12 cellular contexts compared by ENCODE assay signal in the genomic region with DNA sequence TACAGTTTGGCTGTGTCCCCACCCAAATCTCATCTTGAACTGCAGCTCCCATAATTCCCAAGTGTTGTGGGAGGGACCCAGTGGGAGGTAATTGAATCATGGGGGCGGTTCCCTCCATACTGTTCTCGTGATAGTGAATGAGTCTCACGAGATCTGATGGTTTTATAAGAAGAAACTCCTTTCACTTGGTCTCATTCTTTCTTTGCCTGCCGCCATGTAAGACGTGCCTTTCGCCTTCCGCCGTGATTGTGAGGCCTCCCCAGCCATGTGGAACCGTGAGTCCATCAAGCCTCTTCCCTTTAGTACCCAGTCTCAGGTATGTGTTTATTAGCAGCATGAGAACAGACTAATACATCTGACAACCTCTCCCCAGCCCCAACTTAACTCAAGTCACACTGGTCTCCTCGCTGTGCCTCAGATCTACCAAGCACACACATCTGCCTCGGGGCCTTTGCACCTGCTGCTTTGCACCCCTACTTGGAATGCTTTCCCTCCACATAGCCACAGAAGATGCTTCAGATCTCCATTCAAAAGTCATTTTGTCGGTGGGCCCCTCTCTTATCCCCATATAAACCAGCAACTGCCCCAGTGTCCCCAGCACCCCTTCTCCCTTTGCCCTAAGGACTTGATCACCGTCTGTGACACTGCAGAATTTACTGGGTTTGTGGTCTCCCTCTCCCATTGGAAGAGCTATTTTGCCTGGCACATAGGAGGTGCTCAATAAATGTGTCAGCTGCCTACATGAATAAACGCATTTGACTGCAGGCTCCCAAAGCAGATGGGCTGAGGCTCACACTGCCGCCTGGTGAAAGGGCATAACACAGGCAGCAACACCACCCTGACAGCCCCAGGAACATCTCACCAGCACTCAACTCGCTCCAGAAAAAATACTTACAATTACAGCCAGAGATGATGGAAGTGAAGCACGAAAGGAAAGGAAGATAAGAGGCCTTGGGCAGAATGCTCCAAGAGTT.
"Had no signal": no experiment of that assay in that cellular context is flagged by ENCODE, and none has a peak within 500 bp of the region (broad histone marks: within the 10 kb centered on the region; RNA-seq: fewer than 3 reads in every experiment).

No MANE protein-coding gene starts in this region.

- H3K27ac Mint-ChIP-seq: activated naive CD4-positive, alpha-beta T cell treated with anti-CD3 and anti-CD28 coated beads, Interleukin-2, amount 50 U/mL, for 24 hours; nephron progenitor cell; stimulated activated effector memory CD8-positive, alpha-beta T cell treated with anti-CD3 and anti-CD28 coated beads, Interleukin-12 subunit alpha, Interleukin-12 subunit beta, amount 100 ng/mL, for 72 hours had no signal

- H3K9me3 Mint-ChIP-seq: activated naive CD4-positive, alpha-beta T cell treated with anti-CD3 and anti-CD28 coated beads, Interleukin-2, amount 50 U/mL, for 24 hours; stimulated activated effector memory CD8-positive, alpha-beta T cell treated with anti-CD3 and anti-CD28 coated beads, Interleukin-12 subunit alpha, Interleukin-12 subunit beta, amount 100 ng/mL, for 72 hours had no signal

- H3K36me3 ChIP-seq: sigmoid colon, thyroid gland had no signal

- H3K4me3 Mint-ChIP-seq: activated naive CD4-positive, alpha-beta T cell treated with anti-CD3 and anti-CD28 coated beads, Interleukin-2, amount 50 U/mL, for 24 hours; nephron progenitor cell; stimulated activated effector memory CD8-positive, alpha-beta T cell treated with anti-CD3 and anti-CD28 coated beads, Interleukin-12 subunit alpha, Interleukin-12 subunit beta, amount 100 ng/mL, for 72 hours had no signal

- H3K27me3 ChIP-seq: sigmoid colon, thyroid gland had no signal

- H3K9me3 ChIP-seq: sigmoid colon, thyroid gland had no signal

- H3K36me3 Mint-ChIP-seq: stimulated activated effector memory CD8-positive, alpha-beta T cell treated with anti-CD3 and anti-CD28 coated beads, Interleukin-12 subunit alpha, Interleukin-12 subunit beta, amount 100 ng/mL, for 72 hours had no signal

- H3K4me3 ChIP-seq: sigmoid colon, SK-N-MC, thyroid gland had no signal

- H3K27me3 Mint-ChIP-seq: activated naive CD4-positive, alpha-beta T cell treated with anti-CD3 and anti-CD28 coated beads, Interleukin-2, amount 50 U/mL, for 24 hours had no signal

- DNase-seq: activated CD4-positive, alpha-beta T cell treated with anti-CD3 and anti-CD28 coated beads, Interleukin-2, amount 50 U/mL, for 4 hours; activated CD4-positive, CD25-positive, alpha-beta regulatory T cell; activated T-cell treated with anti-CD3 and anti-CD28 coated beads for 4 hours; caudate nucleus; hypothalamus; nephron progenitor cell; sigmoid colon; stimulated activated CD4-positive, alpha-beta T cell treated with anti-CD3 and anti-CD28 coated beads, Interleukin-1b, Interleukin-23, amount 100 ng/mL, for 48 hours; thyroid gland had no signal

- H3K4me1 Mint-ChIP-seq: activated naive CD4-positive, alpha-beta T cell treated with anti-CD3 and anti-CD28 coated beads, Interleukin-2, amount 50 U/mL, for 24 hours; stimulated activated effector memory CD8-positive, alpha-beta T cell treated with anti-CD3 and anti-CD28 coated beads, Interleukin-12 subunit alpha, Interleukin-12 subunit beta, amount 100 ng/mL, for 72 hours had no signal

- ATAC-seq: stimulated activated effector memory CD8-positive, alpha-beta T cell treated with anti-CD3 and anti-CD28 coated beads, Interleukin-12 subunit alpha, Interleukin-12 subunit beta, amount 100 ng/mL, for 72 hours had no signal

- H3K4me1 ChIP-seq: sigmoid colon, thyroid gland had no signal

- H3K27ac ChIP-seq: sigmoid colon, thyroid gland had no signal
